ENCODE assay signal across 9 cellular contexts in genomic region chr6:73695619-73696421, GRCh38.
DNase-seq lines count a peak whose midpoint lies in the region; ATAC-seq lines count a peak whose summit lies in the region.
"Had no signal": no experiment of that assay in that cellular context is flagged by ENCODE, and none has a peak within 500 bp of the region (broad histone marks: within the 10 kb centered on the region; RNA-seq: fewer than 3 reads in every experiment).

CD109 (plus strand) TSS chr6:73696203; CDS start chr6:73696216, 13 bp downstream.

- H3K27ac ChIP-seq in epithelial cell of prostate = peak within 1 kb of the TSS; percentile 93
- peak within 1 kb of the TSS; percentile 80 for H3K27ac ChIP-seq in muscle layer of colon (ENCODE audit: low read depth, low read length)
- H3K27ac ChIP-seq: C4-2B had no signal

- H3K4me1 ChIP-seq in muscle layer of colon (ENCODE audit: insufficient read depth, low read length) = peaks cover 23% of the 10 kb centered on the region

- no peaks in the 10 kb centered on the region for H3K36me3 ChIP-seq in muscle layer of colon (ENCODE audit: insufficient read depth, low read length)

- peak; percentile 60 for ATAC-seq in HG02981 (IDR thresholded peaks at IDR 0.05; ENCODE audit: unreplicated experiment)

- H3K4me3 ChIP-seq in muscle layer of colon (ENCODE audit: low read depth in 1 of 2, low read length in 2 of 2) = peak within 1 kb of the TSS; percentile 39 to 85

- DNase-seq in NCI-H1694 treated with DMSO at 0.1 percent for 48 hours (lab: John Stamatoyannopoulos, UW) = peak; percentile 23
- no peak for DNase-seq in NCI-H1694 (lab: John Stamatoyannopoulos, UW)
- peak; percentile 13 for DNase-seq in NCI-H526 treated with DMSO at 0.1 percent for 48 hours (lab: John Stamatoyannopoulos, UW)
- DNase-seq in activated CD8-positive, alpha-beta memory T cell treated with anti-CD3 and anti-CD28 coated beads, Interleukin-2, amount 50 U/mL, for 24 hours (ENCODE audit: extremely low read depth) = peak; percentile 38
- DNase-seq in epithelial cell of prostate (ENCODE audit: low read depth, low spot score) = peak; percentile 78
- peak; percentile 57 to 61 for DNase-seq in stimulated activated CD8-positive, alpha-beta memory T cell treated with anti-CD3 and anti-CD28 coated beads, Interleukin-7, amount 100 ng/mL, for 4 hours (ENCODE audit: low read depth in 2 of 2)

- no peaks in the 10 kb centered on the region for H3K9me3 ChIP-seq in muscle layer of colon (ENCODE audit: low read length)

- peak within 1 kb of the TSS; percentile 75 for H3K9ac ChIP-seq in muscle layer of colon (ENCODE audit: low read length)

- no peaks in the 10 kb centered on the region for H3K27me3 ChIP-seq in muscle layer of colon (ENCODE audit: control insufficient read depth in 1 of 2, insufficient read depth in 2 of 2, low read length in 2 of 2)
